8 cellular contexts compared by ENCODE assay signal in the genomic region with DNA sequence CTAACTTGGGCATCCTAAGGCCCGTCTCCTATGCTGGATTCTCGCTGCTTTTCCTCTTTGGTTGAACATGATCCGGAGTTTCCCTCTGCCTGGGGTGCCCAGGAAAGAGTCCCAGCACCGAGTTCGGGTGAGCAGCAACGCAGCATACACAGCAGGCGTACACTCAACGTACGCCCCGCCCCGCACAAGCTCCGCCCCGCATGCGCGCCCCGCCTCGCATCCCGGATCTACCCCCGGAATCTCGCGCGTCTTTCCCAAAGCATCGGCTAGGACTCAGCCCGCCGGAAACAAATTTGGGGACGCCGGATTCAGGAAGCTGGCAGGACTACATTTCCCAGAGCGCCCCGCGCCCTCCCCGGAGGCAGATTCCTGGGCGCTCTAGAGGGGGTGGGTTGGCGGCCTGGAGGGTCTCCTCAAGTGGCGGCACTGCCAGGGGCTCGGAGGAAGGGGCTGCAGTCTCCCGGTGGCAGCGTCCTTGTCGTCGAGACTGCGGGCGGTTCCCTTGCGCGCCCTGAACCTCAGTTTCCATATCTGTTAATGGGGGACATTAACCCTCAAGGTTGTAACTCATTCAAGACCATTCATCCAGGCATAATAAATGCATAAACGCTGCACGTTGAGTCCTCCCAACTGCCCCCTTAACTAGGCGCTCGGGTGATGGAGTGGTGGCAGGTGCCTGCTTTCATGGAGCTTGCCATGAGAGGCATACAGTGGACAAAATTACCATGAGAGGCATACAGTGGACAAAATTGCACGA. TPM values are rescaled to one million over a fixed set of nuclear protein-coding genes. Genes with fewer than 3 reads are reported as not detected.
DNase-seq lines count a peak whose midpoint lies in the region; ATAC-seq and TF ChIP-seq lines count a peak whose summit lies in the region.

No MANE protein-coding gene starts in this region.

- 6% methylated on average over 48 of the region's 48 CpGs for WGBS in HUES64
- WGBS in esophagus, 2 donors, result 4 to 5% methylated on average over 47 to 48 of the region's 48 CpGs

- BruUV-seq in Calu3 (replicated peaks; lab: Mats Ljungman, UMichigan), result no TSS peak

- DNase-seq in Calu3 (peak; percentile 99), OCI-M1 (lab: John Stamatoyannopoulos, UW) (peak; percentile 97)
- peak; percentile 96 for DNase-seq in activated T-cell treated with anti-CD3 and anti-CD28 coated beads, Interleukin-2, amount 50 U/mL, for 24 hours
- peak; percentile 90 for DNase-seq in stimulated activated CD8-positive, alpha-beta memory T cell treated with anti-CD3 and anti-CD28 coated beads, Interleukin-4, amount 100 ng/mL, for 24 hours (ENCODE audit: low read depth)

- peaks cover 30% of the 10 kb centered on the region for H3K4me1 Mint-ChIP-seq in Calu3 (ENCODE audit: low read depth, unreplicated experiment)
- H3K4me1 Mint-ChIP-seq in activated T-cell treated with anti-CD3 and anti-CD28 coated beads, Interleukin-2, amount 50 U/mL, for 24 hours (ENCODE audit: low read depth), result peaks cover 33% of the 10 kb centered on the region

- H3K9ac ChIP-seq in HUES64 (ENCODE audit: low read depth, low read length), result peak overlapping the region; percentile 64
- H3K9ac ChIP-seq in mucosa of rectum (ENCODE audit: low read depth in 1 of 2, low read length in 2 of 2), result peak overlapping the region; percentile 75 to 79

- H3K9me3 Mint-ChIP-seq in Calu3 (ENCODE audit: low read depth, unreplicated experiment), result no peaks in the 10 kb centered on the region
- H3K9me3 Mint-ChIP-seq in activated T-cell treated with anti-CD3 and anti-CD28 coated beads, Interleukin-2, amount 50 U/mL, for 24 hours, result no peaks in the 10 kb centered on the region

- no peaks in the 10 kb centered on the region for H3K27me3 Mint-ChIP-seq in Calu3 (ENCODE audit: unreplicated experiment)
- H3K27me3 Mint-ChIP-seq in activated T-cell treated with anti-CD3 and anti-CD28 coated beads, Interleukin-2, amount 50 U/mL, for 24 hours, result no peaks in the 10 kb centered on the region

- H3K36me3 Mint-ChIP-seq in Calu3 (ENCODE audit: insufficient read depth, unreplicated experiment), result peaks cover 45% of the 10 kb centered on the region
- peaks cover 18% of the 10 kb centered on the region for H3K36me3 Mint-ChIP-seq in activated T-cell treated with anti-CD3 and anti-CD28 coated beads, Interleukin-2, amount 50 U/mL, for 24 hours (ENCODE audit: low read depth)

- H3K36me3 ChIP-seq in HUES64 (ENCODE audit: insufficient read depth, low read length) (peaks cover 17% of the 10 kb centered on the region), esophagus (ENCODE audit: control insufficient read depth in 2 of 2, insufficient read depth in 2 of 2, low read length in 1 of 2) (peaks cover 2 to 7% of the 10 kb centered on the region in 2 donors), mucosa of rectum (ENCODE audit: control insufficient read depth in 2 of 2, insufficient read depth in 2 of 2, low read length in 2 of 2) (peaks cover 0 to 11% of the 10 kb centered on the region in 2 donors)

- CTCF ChIA-PET in Calu3 (lab: Charles Lee), result interaction anchor here (0.6 to 1.0 kb wide), 5 partner anchors 10 to 285 kb away, joined by 3 to 4 read pairs (median 3); a partner anchor contains a TSS

- H3K27ac ChIP-seq in HUES64 (ENCODE audit: low read depth, low read length) (peak overlapping the region; percentile 37), esophagus (ENCODE audit: low read depth in 2 of 2, low read length in 1 of 2) (peak overlapping the region; percentile 95 to 96), mucosa of rectum (ENCODE audit: low read depth in 2 of 2, low read length in 2 of 2) (peak overlapping the region; percentile 88 to 95)

- ATAC-seq in GM21423 (IDR thresholded peaks at IDR 0.05; ENCODE audit: unreplicated experiment), result peak; percentile 53

- no peaks in the 10 kb centered on the region for H3K27me3 ChIP-seq in HUES64 (ENCODE audit: insufficient read depth, low read length)
- no peaks in the 10 kb centered on the region for H3K27me3 ChIP-seq in esophagus (ENCODE audit: control insufficient read depth in 1 of 2, insufficient read depth in 2 of 2, low read length in 2 of 2)
- no peaks in the 10 kb centered on the region for H3K27me3 ChIP-seq in mucosa of rectum (ENCODE audit: control insufficient read depth in 2 of 2, insufficient read depth in 2 of 2, low read length in 2 of 2)

- H3K9me3 ChIP-seq in HUES64 (ENCODE audit: insufficient read depth, low read depth, low read length) (no peaks in the 10 kb centered on the region), esophagus (ENCODE audit: control insufficient read depth in 2 of 2, insufficient read depth in 1 of 2, low read depth in 1 of 2, low read length in 1 of 2) (no peaks in the 10 kb centered on the region), mucosa of rectum (ENCODE audit: control insufficient read depth in 2 of 2, low read length in 2 of 2) (no peaks in the 10 kb centered on the region)

- TF ChIP-seq CTCF in Calu3 (IDR thresholded peaks at IDR 0.05; ENCODE audit: unreplicated experiment), result no peak

- peak overlapping the region; percentile 91 for H3K27ac Mint-ChIP-seq in Calu3 (ENCODE audit: unreplicated experiment)
- H3K27ac Mint-ChIP-seq in activated T-cell treated with anti-CD3 and anti-CD28 coated beads, Interleukin-2, amount 50 U/mL, for 24 hours, result peak overlapping the region; percentile 92

- peak overlapping the region; percentile 87 for H3K4me3 Mint-ChIP-seq in Calu3 (ENCODE audit: low read depth, unreplicated experiment)
- peak overlapping the region; percentile 86 for H3K4me3 Mint-ChIP-seq in activated T-cell treated with anti-CD3 and anti-CD28 coated beads, Interleukin-2, amount 50 U/mL, for 24 hours

- H3K4me1 ChIP-seq in HUES64 (ENCODE audit: insufficient read depth, low read length) (no peaks in the 10 kb centered on the region), esophagus (ENCODE audit: control insufficient read depth in 2 of 2, insufficient read depth in 2 of 2, low read length in 1 of 2) (peaks cover 3 to 8% of the 10 kb centered on the region in 2 donors), mucosa of rectum (ENCODE audit: control insufficient read depth in 2 of 2, insufficient read depth in 2 of 2, low read length in 2 of 2) (peaks cover 20 to 24% of the 10 kb centered on the region in 2 donors)

- intact Hi-C loops in Calu3 (cut with micrococcal nuclease; ENCODE audit: unreplicated experiment), result no loop called here

- H3K4me3 ChIP-seq in HUES64 (ENCODE audit: low read length) (peak overlapping the region; percentile 64), esophagus (ENCODE audit: low read depth in 1 of 2, low read length in 2 of 2) (peak overlapping the region; percentile 52 to 59), mucosa of rectum (ENCODE audit: low read length in 2 of 2) (peak overlapping the region; percentile 73 to 96)

RNA-seq across cellular contexts. Expression of a gene that starts 1.8 kb away (rescaled TPM):
- 23.6 and 25.6 TPM in 2 replicates for total RNA-seq in Calu3 (2022)
- 5.8 TPM for polyA plus RNA-seq in HUES64 (2013, experiment 1 of 2)
- 4.8 TPM for polyA plus RNA-seq in HUES64 (2013, experiment 2 of 2)
- 1 to 10 TPM; 4.4 to 8.9 TPM for polyA plus RNA-seq in esophagus

RNA-seq across cellular contexts. Expression of a gene that starts 19.4 kb away (rescaled TPM):
- total RNA-seq in Calu3 (2022), result not detected in 2 replicates
- not detected for polyA plus RNA-seq in HUES64 (2013, experiment 1 of 2)
- not detected for polyA plus RNA-seq in HUES64 (2013, experiment 2 of 2)
- polyA plus RNA-seq in esophagus, result under 1 TPM in 1 of 2 donors, not detected in 1; 0.07 TPM

RNA-seq across cellular contexts. Expression of a gene that starts 26.4 kb away (rescaled TPM):
- total RNA-seq in Calu3 (2022), result 208 and 235 TPM in 2 replicates
- not detected for polyA plus RNA-seq in HUES64 (2013, experiment 1 of 2)
- not detected for polyA plus RNA-seq in HUES64 (2013, experiment 2 of 2)
- 10 to 100 TPM; 20.1 to 28.6 TPM for polyA plus RNA-seq in esophagus

RNA-seq across cellular contexts. Expression of a gene that starts 33.7 kb away (rescaled TPM):
- total RNA-seq in Calu3 (2022), result 17.9 and 20.8 TPM in 2 replicates
- polyA plus RNA-seq in HUES64 (2013, experiment 1 of 2), result 19.6 TPM
- polyA plus RNA-seq in HUES64 (2013, experiment 2 of 2), result 19.6 TPM
- polyA plus RNA-seq in esophagus, result 10 to 100 TPM; 28.7 to 49.5 TPM

RNA-seq across cellular contexts. Expression of a gene that starts 34.4 kb away (rescaled TPM):
- total RNA-seq in Calu3 (2022), result 0.27 and 1.8 TPM in 2 replicates
- polyA plus RNA-seq in HUES64 (2013, experiment 1 of 2), result 0.60 TPM
- 1.0 TPM for polyA plus RNA-seq in HUES64 (2013, experiment 2 of 2)
- polyA plus RNA-seq in esophagus, result under 1 TPM; 0.39 to 0.81 TPM

Comparison
In these comparisons a context has a peak if more than half of its experiments do, and no peak if none do; other contexts are left out.
1. Peak in every context shown above with its lines: DNase-seq, ATAC-seq, H3K4me3 ChIP-seq and H3K27ac ChIP-seq.
2. H3K27ac ChIP-seq: peak in every context shown above with its lines; median percentile 96 in esophagus; 92 in mucosa of rectum; 37 in HUES64.